ENCODE assay signal across 9 cellular contexts in the genomic region with DNA sequence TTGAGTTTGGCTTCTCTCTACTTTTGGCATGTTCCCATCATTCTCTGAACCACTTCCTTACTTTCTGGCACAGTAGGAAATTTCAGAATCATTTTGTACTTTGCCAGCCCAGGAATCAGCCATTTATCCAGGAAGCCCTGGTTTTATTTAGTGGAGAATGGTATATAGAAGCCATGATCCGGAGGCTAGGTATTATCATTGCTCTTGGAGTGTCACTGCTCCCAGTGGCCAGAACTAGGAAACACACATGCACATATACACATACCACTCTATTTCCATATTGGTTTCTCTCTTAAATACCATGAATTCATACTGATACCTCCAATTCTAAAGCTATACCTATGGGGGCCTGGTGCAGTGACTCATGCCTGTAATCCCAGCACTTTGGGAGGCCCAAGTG. TPM values are rescaled to one million over a fixed set of nuclear protein-coding genes. Genes with fewer than 3 reads are reported as not detected.
DNase-seq lines count a peak whose midpoint lies in the region; ATAC-seq and TF ChIP-seq lines count a peak whose summit lies in the region.
"Had no signal": no experiment of that assay in that cellular context is flagged by ENCODE, and none has a peak within 500 bp of the region (broad histone marks: within the 10 kb centered on the region; RNA-seq: fewer than 3 reads in every experiment).

No MANE protein-coding gene starts in this region.

- H3K9ac ChIP-seq in mammary epithelial cell (ENCODE audit: insufficient read depth, low read length) (no peak overlapping the region), smooth muscle cell (ENCODE audit: low read depth) (no peak overlapping the region)

- peak; percentile 36 for TF ChIP-seq RAD21 in Ishikawa (IDR thresholded peaks at IDR 0.05; ENCODE audit: low read depth)

- H3K4me1 ChIP-seq in BE2C (no peaks in the 10 kb centered on the region), mammary epithelial cell (ENCODE audit: insufficient read depth, low read length) (no peaks in the 10 kb centered on the region), smooth muscle cell (ENCODE audit: low read depth) (no peaks in the 10 kb centered on the region)

- H3F3A ChIP-seq in smooth muscle cell (ENCODE audit: low read depth): no peaks in the 10 kb centered on the region

- intact Hi-C loops in mammary epithelial cell (cut with micrococcal nuclease): no loop called here

- dilution Hi-C loops in mammary epithelial cell (cut with HindIII; ENCODE audit: low sequenced_read_pairs): no loop called here

- H3K79me2 ChIP-seq in mammary epithelial cell (ENCODE audit: insufficient read depth, low read length): no peaks in the 10 kb centered on the region
- peaks cover 47% of the 10 kb centered on the region for H3K79me2 ChIP-seq in smooth muscle cell (ENCODE audit: low read depth)

- ATAC-seq in GM18870 (IDR thresholded peaks at IDR 0.05; ENCODE audit: unreplicated experiment) (peak; percentile 61), T-helper 17 cell (no peak)

- CTCF ChIA-PET in mammary epithelial cell (lab: Charles Lee; ENCODE audit: low non-redundant PET): no interaction called here

- no peaks in the 10 kb centered on the region for H3K27me3 ChIP-seq in BE2C
- H3K27me3 ChIP-seq in mammary epithelial cell (ENCODE audit: insufficient read depth, low read length): no peaks in the 10 kb centered on the region
- no peaks in the 10 kb centered on the region for H3K27me3 ChIP-seq in smooth muscle cell (ENCODE audit: low read depth)

- peaks cover 6% of the 10 kb centered on the region for H3K36me3 Mint-ChIP-seq in T-helper 17 cell (ENCODE audit: low read depth)

- no peak overlapping the region for H3K4me2 ChIP-seq in mammary epithelial cell (ENCODE audit: insufficient read depth, low read depth, low read length)
- H3K4me2 ChIP-seq in smooth muscle cell: no peak overlapping the region

- peak; percentile 44 for TF ChIP-seq CTCF in BE2C (IDR thresholded peaks at IDR 0.05; ENCODE audit: low read depth, low read length)
- TF ChIP-seq CTCF in mammary epithelial cell (conservative IDR thresholded peaks at IDR 0.05 in 1 of 2, IDR thresholded peaks at IDR 0.05 in 1 of 2; ENCODE audit: extremely low read depth in 1 of 2, insufficient read depth in 1 of 2, low read depth in 1 of 2, low read length in 2 of 2): peak; percentile 47 to 52
- peak; percentile 16 for TF ChIP-seq CTCF in smooth muscle cell (IDR thresholded peaks at IDR 0.05; ENCODE audit: borderline replicate concordance, insufficient read depth, poor library complexity, severe bottlenecking)

- H3K27ac ChIP-seq in mammary epithelial cell (ENCODE audit: insufficient read depth, low read depth, low read length) (no peak overlapping the region), smooth muscle cell (ENCODE audit: low read depth) (no peak overlapping the region)
- H3K27ac ChIP-seq: epithelial cell of prostate had no signal

- no peak overlapping the region for H3K4me3 Mint-ChIP-seq in T-helper 17 cell

- no peaks in the 10 kb centered on the region for H3K36me3 ChIP-seq in BE2C
- no peaks in the 10 kb centered on the region for H3K36me3 ChIP-seq in mammary epithelial cell (ENCODE audit: insufficient read depth, low read length)
- H3K36me3 ChIP-seq in smooth muscle cell (ENCODE audit: low read depth): no peaks in the 10 kb centered on the region

- H3K4me1 Mint-ChIP-seq in T-helper 17 cell: peaks cover 8% of the 10 kb centered on the region

- H3K9me3 ChIP-seq in BE2C (no peaks in the 10 kb centered on the region), mammary epithelial cell (replicated peaks; ENCODE audit: insufficient read depth, low read length) (no peaks in the 10 kb centered on the region), smooth muscle cell (replicated peaks; ENCODE audit: low read depth) (no peaks in the 10 kb centered on the region), T-helper 17 cell (ENCODE audit: control insufficient read depth, low read length, poor library complexity, severe bottlenecking) (no peaks in the 10 kb centered on the region)

- H4K20me1 ChIP-seq in mammary epithelial cell (ENCODE audit: insufficient read depth, low read length): no peaks in the 10 kb centered on the region
- peaks cover 73% of the 10 kb centered on the region for H4K20me1 ChIP-seq in smooth muscle cell (ENCODE audit: low read depth)

- in situ Hi-C loops in mammary epithelial cell (cut with MboI; ENCODE audit: low sequenced_read_pairs in 2 of 2): no loop called here

- no peaks in the 10 kb centered on the region for H3K27me3 Mint-ChIP-seq in T-helper 17 cell

- no TSS peak for BruUV-seq in mammary epithelial cell (replicated peaks; lab: Mats Ljungman, UMichigan)

- no peak overlapping the region for H2AFZ ChIP-seq in mammary epithelial cell (ENCODE audit: low read depth, low read length)
- H2AFZ ChIP-seq in smooth muscle cell (ENCODE audit: low read depth): no peak overlapping the region

- no peak overlapping the region for H3K27ac Mint-ChIP-seq in T-helper 17 cell

- no peak overlapping the region for H3K4me3 ChIP-seq in BE2C (ENCODE audit: low read depth, low read length)
- no peak overlapping the region for H3K4me3 ChIP-seq in mammary epithelial cell (replicated peaks in 1 of 3; ENCODE audit: insufficient read depth in 1 of 3, low read depth in 2 of 3, low read length in 3 of 3)
- no peak overlapping the region for H3K4me3 ChIP-seq in smooth muscle cell

- WGBS in mammary epithelial cell (ENCODE audit: low coverage, missing lambda C conversion rate): 85% methylated on average over 1 of the region's 1 CpG
- WGBS in smooth muscle cell (ENCODE audit: low lambda C conversion rate): 73% methylated on average over 1 of the region's 1 CpG

- DNase-seq in BE2C: no peak
- DNase-seq in mammary epithelial cell: no peak
- DNase-seq in smooth muscle cell (lab: John Stamatoyannopoulos, UW; ENCODE audit: unreplicated experiment): no peak
- no peak for DNase-seq in hippocampal formation (lab: John Stamatoyannopoulos, UW)
- no peak for DNase-seq in KG1 (lab: John Stamatoyannopoulos, UW)
- DNase-seq in T-helper 17 cell: no peak

- TF ChIP-seq EP300 in Ishikawa (IDR thresholded peaks at IDR 0.05; ENCODE audit: borderline replicate concordance): no peak

TF ChIP-seq in Ishikawa, 13 proteins besides CTCF, POLR2A, EP300 and RAD21:
- TF ChIP-seq CEBPB (IDR thresholded peaks at IDR 0.05): no peak
- no peak for TF ChIP-seq TEAD4 (IDR thresholded peaks at IDR 0.05)
- no peak for TF ChIP-seq FOXM1 (IDR thresholded peaks at IDR 0.05; ENCODE audit: borderline replicate concordance, low read depth)
- TF ChIP-seq, protein P1, sequence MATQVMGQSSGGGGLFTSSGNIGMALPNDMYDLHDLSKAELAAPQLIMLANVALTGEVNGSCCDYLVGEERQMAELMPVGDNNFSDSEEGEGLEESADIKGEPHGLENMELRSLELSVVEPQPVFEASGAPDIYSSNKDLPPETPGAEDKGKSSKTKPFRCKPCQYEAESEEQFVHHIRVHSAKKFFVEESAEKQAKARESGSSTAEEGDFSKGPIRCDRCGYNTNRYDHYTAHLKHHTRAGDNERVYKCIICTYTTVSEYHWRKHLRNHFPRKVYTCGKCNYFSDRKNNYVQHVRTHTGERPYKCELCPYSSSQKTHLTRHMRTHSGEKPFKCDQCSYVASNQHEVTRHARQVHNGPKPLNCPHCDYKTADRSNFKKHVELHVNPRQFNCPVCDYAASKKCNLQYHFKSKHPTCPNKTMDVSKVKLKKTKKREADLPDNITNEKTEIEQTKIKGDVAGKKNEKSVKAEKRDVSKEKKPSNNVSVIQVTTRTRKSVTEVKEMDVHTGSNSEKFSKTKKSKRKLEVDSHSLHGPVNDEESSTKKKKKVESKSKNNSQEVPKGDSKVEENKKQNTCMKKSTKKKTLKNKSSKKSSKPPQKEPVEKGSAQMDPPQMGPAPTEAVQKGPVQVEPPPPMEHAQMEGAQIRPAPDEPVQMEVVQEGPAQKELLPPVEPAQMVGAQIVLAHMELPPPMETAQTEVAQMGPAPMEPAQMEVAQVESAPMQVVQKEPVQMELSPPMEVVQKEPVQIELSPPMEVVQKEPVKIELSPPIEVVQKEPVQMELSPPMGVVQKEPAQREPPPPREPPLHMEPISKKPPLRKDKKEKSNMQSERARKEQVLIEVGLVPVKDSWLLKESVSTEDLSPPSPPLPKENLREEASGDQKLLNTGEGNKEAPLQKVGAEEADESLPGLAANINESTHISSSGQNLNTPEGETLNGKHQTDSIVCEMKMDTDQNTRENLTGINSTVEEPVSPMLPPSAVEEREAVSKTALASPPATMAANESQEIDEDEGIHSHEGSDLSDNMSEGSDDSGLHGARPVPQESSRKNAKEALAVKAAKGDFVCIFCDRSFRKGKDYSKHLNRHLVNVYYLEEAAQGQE (IDR thresholded peaks at IDR 0.05; ENCODE audit: low read depth): no peak
- no peak for TF ChIP-seq MAX (IDR thresholded peaks at IDR 0.05)
- no peak for TF ChIP-seq CREB1 (IDR thresholded peaks at IDR 0.05; ENCODE audit: low read depth)
- TF ChIP-seq NFIC (IDR thresholded peaks at IDR 0.05): no peak
- no peak for TF ChIP-seq YY1 (IDR thresholded peaks at IDR 0.05; ENCODE audit: low read depth)
- TF ChIP-seq TCF12 (IDR thresholded peaks at IDR 0.05; ENCODE audit: low read depth): no peak
- no peak for TF ChIP-seq TAF1 (IDR thresholded peaks at IDR 0.05; ENCODE audit: low read depth)
- no peak for TF ChIP-seq ZBTB7A (IDR thresholded peaks at IDR 0.05; ENCODE audit: low read depth)
- no peak for TF ChIP-seq EGR1 (IDR thresholded peaks at IDR 0.05)
- TF ChIP-seq, protein P2, sequence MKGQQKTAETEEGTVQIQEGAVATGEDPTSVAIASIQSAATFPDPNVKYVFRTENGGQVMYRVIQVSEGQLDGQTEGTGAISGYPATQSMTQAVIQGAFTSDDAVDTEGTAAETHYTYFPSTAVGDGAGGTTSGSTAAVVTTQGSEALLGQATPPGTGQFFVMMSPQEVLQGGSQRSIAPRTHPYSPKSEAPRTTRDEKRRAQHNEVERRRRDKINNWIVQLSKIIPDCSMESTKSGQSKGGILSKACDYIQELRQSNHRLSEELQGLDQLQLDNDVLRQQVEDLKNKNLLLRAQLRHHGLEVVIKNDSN (IDR thresholded peaks at IDR 0.05): no peak

RNA-seq across cellular contexts. Expression of gene SUFU, which starts 36.3 kb away (rescaled TPM):
- 21.3 TPM for polyA plus RNA-seq in BE2C (2012; ENCODE audit: insufficient read depth, insufficient read length, low read depth)
- 1 to 10 TPM; 2.5 to 9.2 TPM for total RNA-seq in mammary epithelial cell
- polyA plus RNA-seq in mammary epithelial cell: 4.9 TPM
- polyA minus RNA-seq in mammary epithelial cell: 14.9 TPM
- 8.5 and 8.9 TPM in 2 replicates for total RNA-seq in smooth muscle cell
- polyA plus RNA-seq in smooth muscle cell: 17.2 and 17.3 TPM in 2 replicates
- total RNA-seq in T-helper 17 cell: 10 to 100 TPM; 14.4 to 16.4 TPM

RNA-seq across cellular contexts. Expression of gene ACTR1A, which starts 37.5 kb away (rescaled TPM):
- polyA plus RNA-seq in BE2C (2012; ENCODE audit: insufficient read depth, insufficient read length, low read depth): 155 TPM
- total RNA-seq in mammary epithelial cell (100 to 1,000 TPM; 111 to 138 TPM), smooth muscle cell (144 and 146 TPM in 2 replicates), T-helper 17 cell (10 to 100 TPM; 57.5 to 58.0 TPM)
- polyA plus RNA-seq in mammary epithelial cell (121 TPM), smooth muscle cell (115 and 149 TPM in 2 replicates)
- 145 TPM for polyA minus RNA-seq in mammary epithelial cell
